ENCODE assay signal across 9 cellular contexts in the genomic region with DNA sequence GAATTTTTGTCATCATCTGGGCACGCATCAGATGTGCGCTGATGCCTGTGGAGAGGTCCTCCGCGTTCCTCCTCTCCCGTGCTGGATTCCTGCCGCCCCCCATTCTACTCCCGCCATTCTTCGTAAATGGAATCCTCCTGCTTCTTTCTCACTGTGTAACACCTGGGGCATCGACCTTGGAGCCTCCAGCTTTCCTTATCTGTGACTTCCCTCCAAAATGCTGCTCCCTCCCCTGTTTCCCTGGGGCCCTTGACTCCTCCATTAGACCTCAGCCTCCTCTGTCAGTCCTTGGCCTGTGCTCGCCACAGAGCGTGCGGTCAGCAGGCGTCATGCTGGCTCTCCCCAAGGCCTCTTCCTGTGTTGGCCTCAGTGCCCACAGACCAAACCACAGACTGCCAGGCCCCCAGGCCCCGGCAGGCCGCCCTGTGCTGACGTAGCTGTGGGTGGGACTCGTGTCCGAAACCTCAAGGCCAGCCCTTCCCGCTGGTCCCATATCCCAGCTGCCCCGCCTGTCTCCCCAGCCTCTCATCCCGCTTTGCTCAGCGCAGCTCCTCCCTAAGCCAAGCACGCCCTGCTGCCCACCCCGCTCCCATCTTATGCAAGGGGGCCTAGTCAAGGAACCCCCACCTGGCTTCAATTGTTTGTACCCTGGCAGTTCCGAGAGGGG. TPM values are rescaled to one million over a fixed set of nuclear protein-coding genes. Genes with fewer than 3 reads are reported as not detected.
DNase-seq lines count a peak whose midpoint lies in the region; ATAC-seq and TF ChIP-seq lines count a peak whose summit lies in the region.
"Had no signal": no experiment of that assay in that cellular context is flagged by ENCODE, and none has a peak within 500 bp of the region (broad histone marks: within the 10 kb centered on the region; RNA-seq: fewer than 3 reads in every experiment).

No MANE protein-coding gene starts in this region.

- no peaks in the 10 kb centered on the region for H3K36me3 ChIP-seq in right lobe of liver
- no peaks in the 10 kb centered on the region for H3K36me3 ChIP-seq in upper lobe of right lung

- DNase-seq in astrocyte of the cerebellum (ENCODE audit: low read depth), result peak; percentile 75
- peak in 2 of 3 donors; percentile 49 to 60 for DNase-seq in right lobe of liver
- peak; percentile 76 for DNase-seq in upper lobe of right lung
- no peak for DNase-seq in HFFc6
- no peak for DNase-seq in midbrain (lab: John Stamatoyannopoulos, UW)

- H3K36me3 Mint-ChIP-seq in HFFc6 (ENCODE audit: low read depth), result no peaks in the 10 kb centered on the region

- no peak for TF ChIP-seq POLR2A in right lobe of liver (IDR thresholded peaks at IDR 0.05)

- H3K27me3 Mint-ChIP-seq in HFFc6 (ENCODE audit: insufficient read depth), result peaks cover 14% of the 10 kb centered on the region

- ATAC-seq in GM18511 (IDR thresholded peaks at IDR 0.05; ENCODE audit: unreplicated experiment) (peak; percentile 63), HG03442 (IDR thresholded peaks at IDR 0.05; ENCODE audit: unreplicated experiment) (peak; percentile 49), right lobe of liver (peak; percentile 69 to 74 (median 72)), upper lobe of right lung (peak; percentile 70), GM18868 (IDR thresholded peaks at IDR 0.05; ENCODE audit: unreplicated experiment) (no peak)

- no peak overlapping the region; the same call in 1 of the 2 replicates for H3K27ac Mint-ChIP-seq in HFFc6

- WGBS in right lobe of liver (ENCODE audit: insufficient coverage, low coverage, low lambda C conversion rate, missing lambda C conversion rate), result 68% methylated on average over 23 of the region's 25 CpGs

- no peak overlapping the region for H3K4me3 Mint-ChIP-seq in HFFc6

- H3K4me3 ChIP-seq in astrocyte of the cerebellum (ENCODE audit: low read depth, low read length), result peak overlapping the region; percentile 22
- H3K4me3 ChIP-seq in right lobe of liver, result peak overlapping the region in 2 of 3 donors; percentile 26 to 44
- H3K4me3 ChIP-seq in upper lobe of right lung, result peak overlapping the region; percentile 41
- H3K4me3 ChIP-seq: PC-9 had no signal

- TF ChIP-seq CTCF in astrocyte of the cerebellum (IDR thresholded peaks at IDR 0.05; ENCODE audit: low read depth, low read length, missing control alignments) (no peak), right lobe of liver (IDR thresholded peaks at IDR 0.05) (no peak), upper lobe of right lung (IDR thresholded peaks at IDR 0.05) (no peak), HFFc6 (IDR thresholded peaks at IDR 0.05) (no peak)

- no peaks in the 10 kb centered on the region for H3K4me1 ChIP-seq in right lobe of liver
- peaks cover 7% of the 10 kb centered on the region for H3K4me1 ChIP-seq in upper lobe of right lung

- H3K9me3 ChIP-seq in right lobe of liver, result no peaks in the 10 kb centered on the region
- H3K9me3 ChIP-seq in upper lobe of right lung, result no peaks in the 10 kb centered on the region

- H3K27ac ChIP-seq in right lobe of liver (no peak overlapping the region), upper lobe of right lung (peak overlapping the region; percentile 34)
- H3K27ac ChIP-seq: PC-9 had no signal

- H3K27me3 ChIP-seq in right lobe of liver (no peaks in the 10 kb centered on the region), upper lobe of right lung (no peaks in the 10 kb centered on the region)

- peaks cover 17% of the 10 kb centered on the region for H3K4me1 Mint-ChIP-seq in HFFc6 (ENCODE audit: low read depth)

- no peaks in the 10 kb centered on the region for H3K9me3 Mint-ChIP-seq in HFFc6

- in situ Hi-C loops in astrocyte of the cerebellum (cut with HindIII; ENCODE audit: low sequenced_read_pairs), result no loop called here

- intact Hi-C loops in right lobe of liver (cut with DNase I), result no loop called here
- intact Hi-C loops in upper lobe of right lung (cut with DNase I), result no loop called here

RNA-seq across cellular contexts. Expression of a gene that starts 17.7 kb away (rescaled TPM):
- 1 to 10 TPM in 3 of 6 experiments, under 1 TPM in 3; 0.49 to 2.0 (median 0.95) TPM for total RNA-seq in right lobe of liver
- total RNA-seq in upper lobe of right lung, result 10.9 TPM
- under 1 TPM; 0.17 to 0.57 (median 0.23) TPM for total RNA-seq in HFFc6 (2021; fragmentation: NEBNext Ultra II Directional; extraction: Animal tissue kit (Norgen Biotek cat#: 25700))

Comparison
In these comparisons a context has a peak if more than half of its experiments do, and no peak if none do; other contexts are left out.
1. DNase-seq: peak in astrocyte of the cerebellum (single experiment), right lobe of liver (2 of 3) and upper lobe of right lung (single experiment); none in HFFc6 (single experiment) and midbrain (single experiment).
2. Peak in every context shown above with its lines, with median percentiles within 50 percentile points of each other: H3K4me3 ChIP-seq.